Comparison of ENCODE assay signal across 7 cellular contexts in genomic region chr20:38805502-38805957, GRCh38. TPM values are rescaled to one million over a fixed set of nuclear protein-coding genes. Genes with fewer than 3 reads are reported as not detected.
DNase-seq lines count a peak whose midpoint lies in the region; ATAC-seq and TF ChIP-seq lines count a peak whose summit lies in the region.

PPP1R16B (plus strand) TSS chr20:38805697; CDS start chr20:38835926, 30,229 bp downstream.

- peak; percentile 50 for TF ChIP-seq POLR2A in transverse colon (IDR thresholded peaks at IDR 0.05)

- peak within 1 kb of the TSS; percentile 74 to 82 (median 80) for H3K27ac ChIP-seq in transverse colon

- TF ChIP-seq EP300 in transverse colon (IDR thresholded peaks at IDR 0.05; ENCODE audit: low read depth): no peak

- TF ChIP-seq CTCF in transverse colon (IDR thresholded peaks at IDR 0.05): no peak

- peaks cover 58% of the 10 kb centered on the region for H3K27me3 ChIP-seq in transverse colon

- intact Hi-C loops in cardiac septum (cut with DNase I): loop anchor here (5.0 kb wide), 1 partner anchor 87 kb away; no protein-coding TSS in a partner anchor
- intact Hi-C loops in posterior vena cava (cut with DNase I): no loop called here
- intact Hi-C loops in transverse colon (cut with DNase I; ENCODE audit: low total_unique reads): no loop called here

- H3K4me1 ChIP-seq in transverse colon: peaks cover 4 to 24% (median 17%) of the 10 kb centered on the region in 4 donors

- H3K36me3 ChIP-seq in transverse colon: no peaks in the 10 kb centered on the region

- peak within 1 kb of the TSS; percentile 27 to 72 (median 36) for H3K4me3 ChIP-seq in transverse colon

- H3K9me3 ChIP-seq in transverse colon: no peaks in the 10 kb centered on the region

- peak; percentile 67 for ATAC-seq in GM18909 (IDR thresholded peaks at IDR 0.05; ENCODE audit: poor library complexity, unreplicated experiment)
- peak; percentile 54 for ATAC-seq in HG03039 (IDR thresholded peaks at IDR 0.05; ENCODE audit: unreplicated experiment)

- in situ Hi-C loops in transverse colon (cut with MboI; ENCODE audit: low pct_ligation_motif_present in 1 of 4, low pct_unique_long_range_greater_than_20kb in 1 of 4, low sequenced_read_pairs in 3 of 4): loop anchor here in 1 of 4 donors (10.0 kb wide), 1 partner anchor 69 kb away; no protein-coding TSS in a partner anchor

- DNase-seq in RPMI8226 (peak; percentile 15), cardiac septum (ENCODE audit: low spot score) (peak; percentile 78), posterior vena cava (ENCODE audit: low spot score) (peak; percentile 85), transverse colon (peak; percentile 70)
- peak; percentile 66 for DNase-seq in activated gamma-delta T cell treated with anti-CD3 and anti-CD28 coated beads, Interleukin-2, amount 50 U/mL, for 16 hours (ENCODE audit: low read depth)

- WGBS in transverse colon (ENCODE audit: low coverage in 1 of 2), 2 donors: 3% methylated on average over 29 of the region's 40 CpGs; no CpG with 5 or more reads in 1 of the 2 donors

RNA-seq across cellular contexts. Expression of gene PPP1R16B, which starts in this region (rescaled TPM):
- 1.7 TPM for total RNA-seq in cardiac septum
- total RNA-seq in posterior vena cava: 10 to 100 TPM in 1 of 2 donors, 1 to 10 TPM in 1; 8.5 to 11.7 TPM
- total RNA-seq in transverse colon: 10 to 100 TPM in 2 of 4 donors, 1 to 10 TPM in 2; 1.8 to 11.1 (median 7.0) TPM

Comparison
In these comparisons a context has a peak if more than half of its experiments do, and no peak if none do; other contexts are left out.
1. Peak in every context shown above with its lines: DNase-seq, ATAC-seq, H3K4me3 ChIP-seq and H3K27ac ChIP-seq.
2. DNase-seq: peak in every context shown above with its lines; median percentile 85 in posterior vena cava; 78 in cardiac septum; 70 in transverse colon; 66 in activated gamma-delta T cell treated with anti-CD3 and anti-CD28 coated beads, Interleukin-2, amount 50 U/mL, for 16 hours; 15 in RPMI8226.